Comparison of ENCODE assay signal across 23 cellular contexts in genomic region chr10:70809726-70810125, GRCh38. TPM values are rescaled to one million over a fixed set of nuclear protein-coding genes. Genes with fewer than 3 reads are reported as not detected.
"Had no signal": no experiment of that assay in that cellular context is flagged by ENCODE, and none has a peak within 500 bp of the region (broad histone marks: within the 10 kb centered on the region; RNA-seq: fewer than 3 reads in every experiment).

No MANE protein-coding gene starts in this region.

- H3K27ac ChIP-seq: brain microvascular endothelial cell, coronary artery, neutrophil, parathyroid adenoma, transverse colon, uterus had no signal

- H3K4me1 ChIP-seq: parathyroid adenoma, transverse colon, uterus had no signal

- DNase-seq: activated CD4-positive, alpha-beta T cell treated with anti-CD3 and anti-CD28 coated beads for 48 hours; activated CD4-positive, CD25-positive, alpha-beta regulatory T cell; activated CD8-positive, alpha-beta T cell treated with anti-CD3 and anti-CD28 coated beads for 36 hours; activated naive CD4-positive, alpha-beta T cell treated with Interleukin-2 at 50 U/mL for 16 hours; activated naive CD8-positive, alpha-beta T cell treated with anti-CD3 and anti-CD28 coated beads, Interleukin-2, amount 10 ng/mL, durations not matched to agents 7 days and 5 days; activated T-cell treated with anti-CD3 and anti-CD28 coated beads, Interleukin-2, amount 50 U/mL, for 24 hours; brain microvascular endothelial cell; erythroblast; foreskin melanocyte; mesenchymal stem cell; natural killer cell; stimulated activated CD4-positive, alpha-beta T cell treated with anti-CD3 and anti-CD28 coated beads, Interleukin-4, amount 100 ng/mL, for 24 hours; stimulated activated naive CD4-positive, alpha-beta T cell; T-cell; transverse colon; uterus had no signal

- H3K27me3 ChIP-seq: brain microvascular endothelial cell, transverse colon, uterus had no signal

- H3K36me3 Mint-ChIP-seq: activated naive CD8-positive, alpha-beta T cell treated with anti-CD3 and anti-CD28 coated beads, Interleukin-2, amount 10 ng/mL, durations not matched to agents 7 days and 5 days; natural killer cell had no signal

- H3K36me3 ChIP-seq: brain microvascular endothelial cell, neutrophil, transverse colon, uterus had no signal

- H3K9me3 Mint-ChIP-seq: activated CD8-positive, alpha-beta T cell treated with anti-CD3 and anti-CD28 coated beads for 36 hours; activated naive CD8-positive, alpha-beta T cell treated with anti-CD3 and anti-CD28 coated beads, Interleukin-2, amount 10 ng/mL, durations not matched to agents 7 days and 5 days; activated T-cell treated with anti-CD3 and anti-CD28 coated beads, Interleukin-2, amount 50 U/mL, for 24 hours; activated T-helper 2 cell treated with anti-CD3 and anti-CD28 coated beads, Interferon-gamma antibody, Interleukin-2, Interleukin-4, amounts not matched to agents 10 μg/mL and 5 μg/mL and 100 μg/mL, durations not matched to agents 14 hours and 24 hours and 36 hours; central memory CD8-positive, alpha-beta T cell; natural killer cell; T-cell had no signal

- H3K4me3 Mint-ChIP-seq: activated CD8-positive, alpha-beta T cell treated with anti-CD3 and anti-CD28 coated beads for 36 hours; activated naive CD8-positive, alpha-beta T cell treated with anti-CD3 and anti-CD28 coated beads, Interleukin-2, amount 10 ng/mL, durations not matched to agents 7 days and 5 days; activated T-cell treated with anti-CD3 and anti-CD28 coated beads, Interleukin-2, amount 50 U/mL, for 24 hours; central memory CD8-positive, alpha-beta T cell; natural killer cell; T-cell had no signal

- H3K4me3 ChIP-seq: coronary artery, transverse colon, uterus had no signal

- H3K27ac Mint-ChIP-seq: activated CD8-positive, alpha-beta T cell treated with anti-CD3 and anti-CD28 coated beads for 36 hours; activated naive CD8-positive, alpha-beta T cell treated with anti-CD3 and anti-CD28 coated beads, Interleukin-2, amount 10 ng/mL, durations not matched to agents 7 days and 5 days; activated T-cell treated with anti-CD3 and anti-CD28 coated beads, Interleukin-2, amount 50 U/mL, for 24 hours; activated T-helper 2 cell treated with anti-CD3 and anti-CD28 coated beads, Interferon-gamma antibody, Interleukin-2, Interleukin-4, amounts not matched to agents 10 μg/mL and 5 μg/mL and 100 μg/mL, durations not matched to agents 14 hours and 24 hours and 36 hours; natural killer cell; T-cell had no signal

- H3K9me3 ChIP-seq: neutrophil, transverse colon, uterus had no signal

- ATAC-seq: activated CD8-positive, alpha-beta T cell treated with anti-CD3 and anti-CD28 coated beads for 36 hours; natural killer cell; T-cell had no signal

RNA-seq across cellular contexts. Expression of gene TBATA, which starts 24.5 kb away (rescaled TPM):
- total RNA-seq: activated CD8-positive, alpha-beta T cell treated with anti-CD3 and anti-CD28 coated beads for 36 hours; activated naive CD8-positive, alpha-beta T cell treated with anti-CD3 and anti-CD28 coated beads, Interleukin-2, amount 10 ng/mL, durations not matched to agents 7 days and 5 days; activated T-helper 2 cell treated with anti-CD3 and anti-CD28 coated beads, Interferon-gamma antibody, Interleukin-2, Interleukin-4, amounts not matched to agents 10 μg/mL and 5 μg/mL and 100 μg/mL, durations not matched to agents 14 hours and 24 hours and 36 hours; liver; sciatic nerve; T-cell; transverse colon; uterus had no signal
